In the genomic region with DNA sequence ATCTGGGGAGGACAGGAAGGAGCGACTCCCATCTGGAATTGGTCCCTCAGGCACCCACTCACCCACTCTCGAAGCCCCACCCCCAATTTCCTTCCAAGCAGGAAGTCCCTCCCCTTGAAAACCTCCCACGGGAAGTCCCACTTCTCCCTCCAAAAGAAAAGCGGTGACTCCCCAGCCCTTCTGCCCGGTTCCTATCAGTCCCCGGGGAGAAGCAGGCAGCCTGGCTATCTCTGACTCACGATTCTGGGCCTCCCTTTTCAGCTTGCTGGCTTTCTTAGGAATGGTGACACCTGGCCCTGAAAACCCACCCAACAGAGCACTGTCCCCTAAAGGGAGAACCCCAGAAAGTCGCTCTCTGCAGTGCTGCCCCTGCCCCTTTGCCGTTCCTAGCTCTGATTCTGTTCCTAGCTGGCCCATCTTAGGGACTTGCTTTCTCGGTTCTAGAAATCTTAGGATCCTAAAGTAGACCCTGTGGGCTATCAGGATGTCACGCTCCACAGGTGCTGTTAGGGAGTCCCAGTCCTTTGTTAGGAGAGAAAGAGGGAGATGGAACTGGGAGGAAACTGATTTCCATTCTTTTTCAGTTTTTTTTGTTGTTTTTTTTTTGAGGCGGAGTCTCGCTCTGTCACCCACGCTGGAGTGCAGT, we compare ENCODE assay signal across 7 cellular contexts. TPM values are rescaled to one million over a fixed set of nuclear protein-coding genes. Genes with fewer than 3 reads are reported as not detected.
A peak's percentile ranks its signal among the peaks of the same experiment; 100 is the strongest.
DNase-seq lines count a peak whose midpoint lies in the region; ATAC-seq and TF ChIP-seq lines count a peak whose summit lies in the region.

No MANE protein-coding gene starts in this region.

- H3K36me3 ChIP-seq in WERI-Rb-1, result no peaks in the 10 kb centered on the region

- peaks cover 0 to 1% of the 10 kb centered on the region in 2 donors for H3K9me3 Mint-ChIP-seq in stimulated activated naive B cell treated with anti-CD40 and anti-IgM and Interleukin-4, amounts not matched to agents 10 μg/mL and 1 μg/mL and 100 μg/mL, for 72 hours

- no peaks in the 10 kb centered on the region for H3K27me3 Mint-ChIP-seq in T-helper 17 cell
- H3K27me3 Mint-ChIP-seq in stimulated activated naive B cell treated with anti-CD40 and anti-IgM and Interleukin-4, amounts not matched to agents 10 μg/mL and 1 μg/mL and 100 μg/mL, for 72 hours, result no peaks in the 10 kb centered on the region

- H3K9me3 ChIP-seq in T-helper 17 cell (ENCODE audit: control insufficient read depth, low read length, poor library complexity, severe bottlenecking) (no peaks in the 10 kb centered on the region), WERI-Rb-1 (ENCODE audit: severe bottlenecking) (no peaks in the 10 kb centered on the region)

- H3K27ac Mint-ChIP-seq in T-helper 17 cell, result peak overlapping the region; percentile 74
- H3K27ac Mint-ChIP-seq in stimulated activated naive B cell treated with anti-CD40 and anti-IgM and Interleukin-4, amounts not matched to agents 10 μg/mL and 1 μg/mL and 100 μg/mL, for 72 hours, result peak overlapping the region; percentile 91

- peaks cover 38% of the 10 kb centered on the region for H3K4me1 Mint-ChIP-seq in T-helper 17 cell
- H3K4me1 Mint-ChIP-seq in stimulated activated naive B cell treated with anti-CD40 and anti-IgM and Interleukin-4, amounts not matched to agents 10 μg/mL and 1 μg/mL and 100 μg/mL, for 72 hours, result peaks cover 43 to 66% of the 10 kb centered on the region in 2 donors

- no peak for DNase-seq in GM12864 (ENCODE audit: low read depth)
- DNase-seq in T-helper 17 cell, result peak in 1 of 3 donors; percentile 26
- peak; percentile 51 for DNase-seq in fibroblast of villous mesenchyme (ENCODE audit: low read depth)
- DNase-seq in stimulated activated naive B cell treated with anti-CD40 and anti-IgM and Interleukin-4, amounts not matched to agents 10 μg/mL and 1 μg/mL and 100 μg/mL, for 72 hours, result peak; percentile 67
- no peak for DNase-seq in WERI-Rb-1
- no peak for DNase-seq in NOMO-1 treated with DMSO at 0.1 percent for 48 hours (lab: John Stamatoyannopoulos, UW; ENCODE audit: unreplicated experiment)
- DNase-seq in C1 segment of cervical spinal cord (lab: John Stamatoyannopoulos, UW), result no peak

- peak overlapping the region; percentile 7 for H3K4me3 Mint-ChIP-seq in T-helper 17 cell
- peak overlapping the region; percentile 62 to 73 for H3K4me3 Mint-ChIP-seq in stimulated activated naive B cell treated with anti-CD40 and anti-IgM and Interleukin-4, amounts not matched to agents 10 μg/mL and 1 μg/mL and 100 μg/mL, for 72 hours

- ATAC-seq in T-helper 17 cell, result no peak
- ATAC-seq in stimulated activated naive B cell treated with anti-CD40 and anti-IgM and Interleukin-4, amounts not matched to agents 10 μg/mL and 1 μg/mL and 100 μg/mL, for 72 hours (replicated peaks), result peak; percentile 52 to 75

- H3K36me3 Mint-ChIP-seq in T-helper 17 cell (ENCODE audit: low read depth), result peaks cover 6% of the 10 kb centered on the region
- H3K36me3 Mint-ChIP-seq in stimulated activated naive B cell treated with anti-CD40 and anti-IgM and Interleukin-4, amounts not matched to agents 10 μg/mL and 1 μg/mL and 100 μg/mL, for 72 hours, result peaks cover 53 to 62% of the 10 kb centered on the region in 2 donors

- H3K27me3 ChIP-seq in WERI-Rb-1 (ENCODE audit: insufficient read depth, low read depth, severe bottlenecking), result no peaks in the 10 kb centered on the region

- TF ChIP-seq CTCF in GM12864 (IDR thresholded peaks at IDR 0.05; ENCODE audit: low read depth, low read length, missing control alignments) (no peak), fibroblast of villous mesenchyme (IDR thresholded peaks at IDR 0.05; ENCODE audit: insufficient read depth, low read depth, low read length) (no peak), WERI-Rb-1 (IDR thresholded peaks at IDR 0.05; ENCODE audit: low read depth, low read length) (no peak)

- H3K27ac ChIP-seq in WERI-Rb-1, result no peak overlapping the region

- H3K4me3 ChIP-seq in GM12864 (ENCODE audit: low read depth, low read length), result peak overlapping the region; percentile 13
- H3K4me3 ChIP-seq in fibroblast of villous mesenchyme (ENCODE audit: low read depth, low read length), result no peak overlapping the region
- H3K4me3 ChIP-seq in WERI-Rb-1 (ENCODE audit: low read depth, low read length), result no peak overlapping the region

RNA-seq across cellular contexts. Expression of a gene that starts 6.0 kb away (rescaled TPM):
- total RNA-seq in T-helper 17 cell, result 100 to 1,000 TPM in 1 of 2 donors, 10 to 100 TPM in 1; 94.7 to 104 TPM
- total RNA-seq in fibroblast of villous mesenchyme, result 26.4 and 30.2 TPM in 2 replicates

RNA-seq across cellular contexts. Expression of a gene that starts 8.9 kb away (rescaled TPM):
- 1 to 10 TPM; 1.4 to 1.7 TPM for total RNA-seq in T-helper 17 cell
- not detected in 2 replicates for total RNA-seq in fibroblast of villous mesenchyme

RNA-seq across cellular contexts. Expression of a gene that starts 10.8 kb away (rescaled TPM):
- total RNA-seq in T-helper 17 cell (1 to 10 TPM; 1.3 TPM), fibroblast of villous mesenchyme (0.43 and 0.64 TPM in 2 replicates)

RNA-seq across cellular contexts. Expression of a gene that starts 36.7 kb away (rescaled TPM):
- total RNA-seq in T-helper 17 cell (10 to 100 TPM; 45.2 to 48.1 TPM), fibroblast of villous mesenchyme (14.8 and 15.1 TPM in 2 replicates)

RNA-seq across cellular contexts. Expression of a gene that starts 43.3 kb away (rescaled TPM):
- total RNA-seq in T-helper 17 cell (10 to 100 TPM; 66.1 to 66.8 TPM), fibroblast of villous mesenchyme (23.2 and 29.4 TPM in 2 replicates)

Comparison
In these comparisons a context has a peak if more than half of its experiments do, and no peak if none do; other contexts are left out.
1. DNase-seq: peak in fibroblast of villous mesenchyme (single experiment) and stimulated activated naive B cell treated with anti-CD40 and anti-IgM and Interleukin-4, amounts not matched to agents 10 μg/mL and 1 μg/mL and 100 μg/mL, for 72 hours (single experiment); none in GM12864 (single experiment), WERI-Rb-1 (single experiment), NOMO-1 treated with DMSO at 0.1 percent for 48 hours (single experiment) and C1 segment of cervical spinal cord (0 of 14).